ENCODE assay signal across 14 cellular contexts in the genomic region with DNA sequence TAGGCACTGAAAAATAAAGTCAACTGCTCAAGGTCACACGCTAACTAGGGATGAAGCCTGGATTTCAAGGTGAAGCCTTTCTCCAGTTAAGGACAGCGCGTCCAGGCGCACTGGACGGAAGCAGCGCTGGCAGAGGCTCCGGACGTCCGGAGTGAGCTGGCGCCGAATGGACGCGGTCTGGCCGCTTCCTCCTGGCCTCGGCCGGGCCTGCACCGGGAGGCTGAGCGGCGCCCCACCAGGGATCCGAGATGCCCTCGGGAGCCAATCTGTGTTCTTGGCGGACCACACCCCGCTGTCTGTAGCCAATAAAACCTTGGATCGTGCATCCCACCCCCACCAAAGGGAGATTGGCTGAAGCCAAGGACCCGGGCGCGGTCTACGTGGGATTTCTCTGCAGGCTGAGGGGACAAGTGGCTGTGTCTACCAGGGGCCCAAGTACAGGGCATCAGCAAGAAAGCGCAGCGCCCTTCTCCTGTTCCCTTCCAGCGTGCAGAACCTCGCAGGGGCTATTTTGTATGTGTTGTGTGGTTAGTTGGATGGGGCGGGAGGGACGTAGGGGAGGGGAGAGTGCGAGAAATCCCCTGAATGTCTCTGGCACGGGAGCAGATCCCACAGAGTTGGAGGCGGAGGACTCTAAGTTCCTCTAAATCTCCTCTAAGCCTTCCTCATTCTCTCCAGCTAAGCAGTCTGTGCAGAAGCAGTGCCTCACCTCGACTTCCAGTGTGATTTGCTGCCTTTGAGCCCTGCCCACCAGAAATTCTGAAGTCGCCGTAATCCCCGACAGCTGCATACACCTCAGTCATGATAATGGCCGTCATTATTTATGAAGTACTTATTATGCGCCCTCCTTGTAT. TPM values are rescaled to one million over a fixed set of nuclear protein-coding genes. Genes with fewer than 3 reads are reported as not detected.
A peak's percentile ranks its signal among the peaks of the same experiment; 100 is the strongest.
DNase-seq lines count a peak whose midpoint lies in the region; ATAC-seq and TF ChIP-seq lines count a peak whose summit lies in the region.
"Had no signal": no experiment of that assay in that cellular context is flagged by ENCODE, and none has a peak within 500 bp of the region (broad histone marks: within the 10 kb centered on the region; RNA-seq: fewer than 3 reads in every experiment).

No MANE protein-coding gene starts in this region.

- 43 to 70% (median 58%) methylated on average over 16 to 43 of the region's 43 CpGs for WGBS in adrenal gland, 4 donors
- WGBS in testis, 2 donors, result 33 to 65% methylated on average over 26 to 43 of the region's 43 CpGs

- H3K27ac ChIP-seq in adrenal gland, result peak overlapping the region in 3 of 5 donors; percentile 53 to 93 (median 73)
- peak overlapping the region in 1 of 2 donors; percentile 31 for H3K27ac ChIP-seq in testis
- H3K27ac ChIP-seq: 22Rv1 had no signal

- ATAC-seq in HG03095 (IDR thresholded peaks at IDR 0.05; ENCODE audit: unreplicated experiment), result no peak
- ATAC-seq: activated CD4-positive, alpha-beta T cell treated with anti-CD3 and anti-CD28 coated beads for 36 hours had no signal

- intact Hi-C loops in adrenal gland (cut with DNase I), result no loop called here
- intact Hi-C loops in testis (cut with DNase I; ENCODE audit: low total_unique reads), result no loop called here

- no peaks in the 10 kb centered on the region for H3K9me3 ChIP-seq in adrenal gland (replicated peaks in 1 of 3)
- H3K9me3 ChIP-seq in testis, result no peaks in the 10 kb centered on the region

- peak in 1 of 2 donors; percentile 45 for TF ChIP-seq POLR2A in adrenal gland (IDR thresholded peaks at IDR 0.05)
- no peak for TF ChIP-seq POLR2A in testis (IDR thresholded peaks at IDR 0.05)

- H3K4me1 ChIP-seq in adrenal gland (replicated peaks in 1 of 2) (peaks cover 27 to 33% of the 10 kb centered on the region in 2 donors), testis (peaks cover 18% of the 10 kb centered on the region)

- no peaks in the 10 kb centered on the region for H3K27me3 ChIP-seq in adrenal gland
- no peaks in the 10 kb centered on the region for H3K27me3 ChIP-seq in testis

- H3K36me3 ChIP-seq in adrenal gland (replicated peaks in 1 of 2) (no peaks in the 10 kb centered on the region), testis (ENCODE audit: low read depth, missing control alignments) (no peaks in the 10 kb centered on the region)

- H3K4me3 ChIP-seq in adrenal gland (peak overlapping the region in 1 of 4 donors; percentile 40), testis (peak overlapping the region; percentile 29 to 43)

- DNase-seq in NCI-H1436 (lab: John Stamatoyannopoulos, UW), result peak; percentile 3
- DNase-seq in NCI-H1436 treated with DMSO at 0.1 percent for 48 hours (lab: John Stamatoyannopoulos, UW), result no peak
- peak; percentile 63 to 75 (median 68) for DNase-seq in adrenal gland
- DNase-seq in islet precursor cell, result peak; percentile 99
- peak; percentile 50 for DNase-seq in testis
- no peak for DNase-seq in GM19238 (ENCODE audit: insufficient read length, low spot score)
- no peak for DNase-seq in glomerular visceral epithelial cell (ENCODE audit: extremely low spot score)
- DNase-seq: activated CD4-positive, alpha-beta T cell treated with anti-CD3 and anti-CD28 coated beads for 36 hours; DMS53; foreskin fibroblast; NCI-H510A; stimulated activated CD4-positive, alpha-beta T cell treated with anti-CD3 and anti-CD28 coated beads, Interleukin-4, amount 100 ng/mL, for 4 hours had no signal

- TF ChIP-seq CTCF in adrenal gland (IDR thresholded peaks at IDR 0.05) (no peak), testis (IDR thresholded peaks at IDR 0.05) (no peak)

RNA-seq across cellular contexts. Expression of a gene that starts 2.5 kb away (rescaled TPM):
- total RNA-seq in adrenal gland (10 to 100 TPM; 21.3 to 52.7 (median 38.2) TPM), testis (10 to 100 TPM; 38.4 to 40.0 TPM)
- polyA plus RNA-seq in adrenal gland (10 to 100 TPM in 1 of 3 donors, 1 to 10 TPM in 2; 8.1 to 27.7 (median 9.8) TPM), testis (ENCODE audit: insufficient read depth, low read depth, low replicate concordance) (36.0 TPM)

RNA-seq across cellular contexts. Expression of a gene that starts 29.0 kb away (rescaled TPM):
- total RNA-seq in adrenal gland (10 to 100 TPM; 34.9 to 96.1 (median 45.5) TPM), testis (100 to 1,000 TPM; 148 to 160 TPM)
- polyA plus RNA-seq in adrenal gland (10 to 100 TPM; 19.2 to 33.0 (median 32.8) TPM), testis (ENCODE audit: insufficient read depth, low read depth, low replicate concordance) (78.6 TPM)

Comparison
In these comparisons a context has a peak if more than half of its experiments do, and no peak if none do; other contexts are left out.
1. DNase-seq: peak in NCI-H1436 (single experiment), adrenal gland (7 of 7), islet precursor cell (single experiment) and testis (single experiment); none in NCI-H1436 treated with DMSO at 0.1 percent for 48 hours (single experiment), GM19238 (single experiment) and glomerular visceral epithelial cell (single experiment).